In the genomic region with DNA sequence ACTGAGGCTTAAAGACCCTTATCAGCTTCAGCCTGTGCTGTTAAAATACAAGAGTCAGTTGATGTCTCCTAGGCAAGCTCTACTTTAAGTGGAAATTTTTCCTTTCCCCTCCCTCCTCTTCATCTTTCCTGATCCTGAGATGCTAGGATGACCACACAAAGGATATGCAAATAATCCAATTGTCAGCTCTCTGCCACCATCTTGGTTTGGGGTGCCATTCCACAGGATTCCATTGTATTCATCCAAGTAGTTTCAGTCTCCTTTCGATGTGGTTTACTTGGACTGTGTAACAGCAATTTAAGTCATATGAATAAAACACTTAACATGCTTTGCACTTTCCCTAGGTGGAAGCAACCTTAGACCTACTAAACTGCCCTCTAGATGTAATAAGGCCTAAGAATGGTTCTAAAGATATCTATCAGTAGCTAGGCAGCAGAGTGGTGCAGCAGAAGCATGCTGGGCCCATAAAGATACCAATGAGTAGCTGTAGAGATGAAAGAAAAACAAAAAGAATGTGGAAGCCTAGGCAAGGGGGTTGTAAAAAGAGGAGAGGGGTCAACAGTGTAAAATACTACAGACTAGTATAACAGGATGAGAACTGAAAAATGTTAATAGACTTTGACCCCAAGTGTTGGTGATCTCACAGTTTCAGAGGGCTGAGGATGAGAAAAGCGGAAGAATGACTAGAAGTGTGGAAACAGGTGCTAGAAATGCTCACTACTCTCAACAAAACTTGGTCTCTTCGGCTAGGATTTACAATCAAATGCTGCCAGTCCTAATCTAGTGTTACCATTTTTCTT, we compare ENCODE assay signal across 1 cellular context.
A peak's percentile ranks its signal among the peaks of the same experiment; 100 is the strongest.
TF ChIP-seq lines count a peak whose summit lies in the region.

No MANE protein-coding gene starts in this region.

TF ChIP-seq in HepG2, 621 proteins besides CTCF, POLR2A, EP300 and RAD21:
- TF ChIP-seq TP53 (CRISPR knock-in tag; conservative IDR thresholded peaks at IDR 0.05) = no peak
- TF ChIP-seq, protein P1, sequence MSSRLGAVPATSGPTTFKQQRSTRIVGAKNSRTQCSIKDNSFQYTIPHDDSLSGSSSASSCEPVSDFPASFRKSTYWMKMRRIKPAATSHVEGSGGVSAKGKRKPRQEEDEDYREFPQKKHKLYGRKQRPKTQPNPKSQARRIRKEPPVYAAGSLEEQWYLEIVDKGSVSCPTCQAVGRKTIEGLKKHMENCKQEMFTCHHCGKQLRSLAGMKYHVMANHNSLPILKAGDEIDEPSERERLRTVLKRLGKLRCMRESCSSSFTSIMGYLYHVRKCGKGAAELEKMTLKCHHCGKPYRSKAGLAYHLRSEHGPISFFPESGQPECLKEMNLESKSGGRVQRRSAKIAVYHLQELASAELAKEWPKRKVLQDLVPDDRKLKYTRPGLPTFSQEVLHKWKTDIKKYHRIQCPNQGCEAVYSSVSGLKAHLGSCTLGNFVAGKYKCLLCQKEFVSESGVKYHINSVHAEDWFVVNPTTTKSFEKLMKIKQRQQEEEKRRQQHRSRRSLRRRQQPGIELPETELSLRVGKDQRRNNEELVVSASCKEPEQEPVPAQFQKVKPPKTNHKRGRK (CRISPR knock-in tag; IDR thresholded peaks at IDR 0.05) = no peak
- TF ChIP-seq HNF4A (CRISPR knock-in tag; IDR thresholded peaks at IDR 0.05) = 0 out of 2 replicates have a peak, but pooled peaks have one; percentile 19
